Comparison of ENCODE assay signal across 9 cellular contexts in genomic region chr3:99845999-99846398, GRCh38. TPM values are rescaled to one million over a fixed set of nuclear protein-coding genes. Genes with fewer than 3 reads are reported as not detected.
DNase-seq lines count a peak whose midpoint lies in the region; ATAC-seq and TF ChIP-seq lines count a peak whose summit lies in the region.
"Had no signal": no experiment of that assay in that cellular context is flagged by ENCODE, and none has a peak within 500 bp of the region (broad histone marks: within the 10 kb centered on the region; RNA-seq: fewer than 3 reads in every experiment).

No MANE protein-coding gene starts in this region.

- no peak overlapping the region; a peak in 1 of 4 replicates for H4K8ac ChIP-seq in IMR-90 (ENCODE audit: low read depth in 2 of 2, low read length in 2 of 2)
- no peak overlapping the region for H4K8ac ChIP-seq in mesenchymal stem cell (ENCODE audit: low read length)

- WGBS in IMR-90 (ENCODE audit: extremely low coverage in 2 of 2, insufficient read length in 1 of 2), 2 experiments, result no CpG with 5 or more reads among the region's 2 CpGs
- WGBS in mesenchymal stem cell, result 100% methylated on average over 2 of the region's 2 CpGs
- 55 to 63% methylated on average over 2 of the region's 2 CpGs for WGBS in testis, 2 donors

- H3K36me3 ChIP-seq in IMR-90 (ENCODE audit: control insufficient read depth, insufficient read depth, low read length), result peaks cover 17% of the 10 kb centered on the region
- H3K36me3 ChIP-seq in colonic mucosa, result no peaks in the 10 kb centered on the region
- H3K36me3 ChIP-seq in mesenchymal stem cell (ENCODE audit: control insufficient read depth in 1 of 2, insufficient read depth in 2 of 2, low read depth in 1 of 2, low read length in 2 of 2), result peaks cover 12 to 31% of the 10 kb centered on the region in 2 experiments
- no peaks in the 10 kb centered on the region for H3K36me3 ChIP-seq in testis (ENCODE audit: low read depth, missing control alignments)

- no peak overlapping the region for H2BK15ac ChIP-seq in IMR-90 (ENCODE audit: low read depth, low read length)
- H2BK15ac ChIP-seq in mesenchymal stem cell (ENCODE audit: low read depth, poor library complexity, severe bottlenecking), result no peak overlapping the region

- H3K4me3 ChIP-seq in IMR-90 (ENCODE audit: insufficient read depth, low read depth, low read length), result no peak overlapping the region
- no peak overlapping the region for H3K4me3 ChIP-seq in colonic mucosa
- no peak overlapping the region for H3K4me3 ChIP-seq in mesenchymal stem cell (ENCODE audit: insufficient read depth in 1 of 2, low read depth in 1 of 2, low read length in 2 of 2)
- H3K4me3 ChIP-seq in testis, result no peak overlapping the region
- H3K4me3 ChIP-seq: tibial nerve had no signal

- H2BK20ac ChIP-seq in IMR-90 (ENCODE audit: low read depth, low read length), result no peak overlapping the region

- CTCF ChIA-PET in IMR-90 (lab: Yijun Ruan, JAX), result interaction anchor here (0.7 to 1.3 kb wide), 3 partner anchors 199 to 408 kb away, joined by 3 to 7 read pairs (median 4); no protein-coding TSS in a partner anchor

- no peak overlapping the region for H2BK12ac ChIP-seq in mesenchymal stem cell (ENCODE audit: low read length in 2 of 2)

- 0 out of 2 replicates have a peak overlapping the region, but pooled peaks have one; percentile 45 for H3K18ac ChIP-seq in IMR-90 (ENCODE audit: low read depth, low read length)
- H3K18ac ChIP-seq in mesenchymal stem cell (ENCODE audit: low read depth in 1 of 2, low read length in 2 of 2), result peak overlapping the region in 1 of 2 experiments; percentile 34

- H3K9ac ChIP-seq in IMR-90 (ENCODE audit: low read depth, low read length) (no peak overlapping the region), colonic mucosa (ENCODE audit: low read depth in 2 of 2, low read length in 2 of 2) (no peak overlapping the region), mesenchymal stem cell (ENCODE audit: low read length) (peak overlapping the region; percentile 86)

- peak overlapping the region; percentile 49; the same call in 1 of the 2 replicates for H4K5ac ChIP-seq in IMR-90 (ENCODE audit: low read depth, low read length)

- DNase-seq in IMR-90 (no peak), colonic mucosa (no peak), mesenchymal stem cell (no peak), testis (no peak), AML-193 (lab: John Stamatoyannopoulos, UW) (no peak), NCI-H1105 treated with DMSO at 0.1 percent for 48 hours (lab: John Stamatoyannopoulos, UW) (no peak)

- H3K4me2 ChIP-seq in IMR-90 (ENCODE audit: low read depth, low read length), result no peak overlapping the region
- H3K4me2 ChIP-seq in mesenchymal stem cell (ENCODE audit: low read length, poor library complexity, severe bottlenecking), result no peak overlapping the region

- H3K23ac ChIP-seq in IMR-90 (ENCODE audit: low read depth, low read length), result no peak overlapping the region
- H3K23ac ChIP-seq in mesenchymal stem cell (ENCODE audit: low read length in 2 of 2), result no peak overlapping the region

- in situ Hi-C loops in IMR-90 (cut with MboI; ENCODE audit: low sequenced_read_pairs), result loop anchor here (25.0 kb wide), 1 partner anchor 891 kb away; no protein-coding TSS in a partner anchor

- POLR2A ChIA-PET in IMR-90 (lab: Charles Lee; ENCODE audit: unreplicated experiment), result no interaction called here

- H3K27me3 ChIP-seq in IMR-90 (ENCODE audit: control insufficient read depth, insufficient read depth, low read length) (no peaks in the 10 kb centered on the region), colonic mucosa (no peaks in the 10 kb centered on the region), mesenchymal stem cell (ENCODE audit: control insufficient read depth in 1 of 2, insufficient read depth in 1 of 2, low read length in 2 of 2) (no peaks in the 10 kb centered on the region), testis (no peaks in the 10 kb centered on the region)
- H3K27me3 ChIP-seq: tibial nerve had no signal

- H2AK5ac ChIP-seq in IMR-90 (ENCODE audit: low read depth, low read length) (no peak overlapping the region), mesenchymal stem cell (ENCODE audit: low read length, severe bottlenecking) (peak overlapping the region; percentile 39)

- H3K79me1 ChIP-seq in IMR-90 (ENCODE audit: low read depth in 1 of 2, low read length in 2 of 2) (peaks cover 32 to 62% of the 10 kb centered on the region in 2 experiments), mesenchymal stem cell (replicated peaks; ENCODE audit: low read length, poor library complexity, severe bottlenecking) (peaks cover 12% of the 10 kb centered on the region)

- TF ChIP-seq POLR2A in IMR-90 (IDR thresholded peaks at IDR 0.05; ENCODE audit: low read depth, low read length) (no peak), testis (IDR thresholded peaks at IDR 0.05) (no peak)

- H3K56ac ChIP-seq in IMR-90 (ENCODE audit: extremely low read depth, insufficient read depth, low read length), result no peak overlapping the region

- peaks cover 15% of the 10 kb centered on the region for H3K4me1 ChIP-seq in IMR-90 (ENCODE audit: control insufficient read depth, insufficient read depth, low read length)
- H3K4me1 ChIP-seq in colonic mucosa, result no peaks in the 10 kb centered on the region
- peaks cover 5% of the 10 kb centered on the region for H3K4me1 ChIP-seq in mesenchymal stem cell (ENCODE audit: control insufficient read depth, insufficient read depth, low read depth, low read length)
- H3K4me1 ChIP-seq in testis, result peaks cover 3% of the 10 kb centered on the region

- no peak for TF ChIP-seq RAD21 in IMR-90 (IDR thresholded peaks at IDR 0.05; ENCODE audit: low read length)

- H3K4ac ChIP-seq in IMR-90 (ENCODE audit: low read depth, low read length), result no peak overlapping the region
- peak overlapping the region in 1 of 2 experiments; percentile 37 for H3K4ac ChIP-seq in mesenchymal stem cell (ENCODE audit: low read depth in 1 of 2, low read length in 2 of 2)

- no peak overlapping the region for H3K14ac ChIP-seq in IMR-90 (replicated peaks; ENCODE audit: low read depth, low read length)
- no peak overlapping the region for H3K14ac ChIP-seq in mesenchymal stem cell (ENCODE audit: low read length in 2 of 2)

- no peaks in the 10 kb centered on the region for H3K9me3 ChIP-seq in IMR-90 (ENCODE audit: control insufficient read depth, insufficient read depth, low read length)
- no peaks in the 10 kb centered on the region for H3K9me3 ChIP-seq in colonic mucosa
- no peaks in the 10 kb centered on the region for H3K9me3 ChIP-seq in mesenchymal stem cell (ENCODE audit: control insufficient read depth, low read length)
- no peaks in the 10 kb centered on the region for H3K9me3 ChIP-seq in testis

- ATAC-seq in IMR-90 (ENCODE audit: low read depth) (no peak), GM21528 (IDR thresholded peaks at IDR 0.05; ENCODE audit: low FRiP score, unreplicated experiment) (no peak)
- ATAC-seq: activated naive CD4-positive, alpha-beta T cell treated with anti-CD3 and anti-CD28 coated beads, Interleukin-2, amount 50 U/mL, for 72 hours had no signal

- peaks cover 12% of the 10 kb centered on the region for H3K9me1 ChIP-seq in IMR-90 (ENCODE audit: insufficient read depth, low read length)

- H2AK9ac ChIP-seq in IMR-90 (replicated peaks; ENCODE audit: low read depth, low read length, poor library complexity), result no peak overlapping the region

- dilution Hi-C loops in IMR-90 (cut with HindIII; ENCODE audit: low sequenced_read_pairs, unreplicated experiment), result no loop called here

- H4K20me1 ChIP-seq in IMR-90 (ENCODE audit: insufficient read depth, low read length), result peaks cover 18% of the 10 kb centered on the region

- TF ChIP-seq CTCF in IMR-90 (conservative IDR thresholded peaks at IDR 0.05; ENCODE audit: low read depth, low read length) (no peak), colonic mucosa (IDR thresholded peaks at IDR 0.05) (no peak), testis (IDR thresholded peaks at IDR 0.05) (no peak)

- no TSS peak for BruUV-seq in IMR-90 (replicated peaks; lab: Mats Ljungman, UMichigan)

- H4K91ac ChIP-seq in IMR-90 (ENCODE audit: insufficient read depth, low read depth, low read length) (no peak overlapping the region), mesenchymal stem cell (ENCODE audit: low read length) (no peak overlapping the region)

- intact Hi-C loops in IMR-90 (cut with micrococcal nuclease), result no loop called here
- intact Hi-C loops in colonic mucosa (cut with DNase I), result loop anchor here (10.0 kb wide), 1 partner anchor 119 kb away; no protein-coding TSS in a partner anchor
- intact Hi-C loops in testis (cut with DNase I; ENCODE audit: low total_unique reads), result no loop called here

- no peak overlapping the region for H2BK120ac ChIP-seq in IMR-90 (ENCODE audit: low read depth, low read length)
- H2BK120ac ChIP-seq in mesenchymal stem cell (ENCODE audit: low read depth, low read length), result no peak overlapping the region

- no peak overlapping the region for H2AFZ ChIP-seq in IMR-90 (replicated peaks; ENCODE audit: low read length, poor library complexity)
- no peak overlapping the region for H2AFZ ChIP-seq in mesenchymal stem cell (ENCODE audit: low read depth, low read length)

- H2BK5ac ChIP-seq in IMR-90 (ENCODE audit: low read depth, low read length, poor library complexity, severe bottlenecking), result peak overlapping the region; percentile 53
- no peak overlapping the region for H2BK5ac ChIP-seq in mesenchymal stem cell (ENCODE audit: low read depth, low read length, poor library complexity, severe bottlenecking)

- peak overlapping the region; percentile 35; the same call in 1 of the 2 replicates for H3K27ac ChIP-seq in IMR-90 (ENCODE audit: insufficient read depth, low read length)
- H3K27ac ChIP-seq in colonic mucosa, result peak overlapping the region; percentile 48
- H3K27ac ChIP-seq in mesenchymal stem cell (ENCODE audit: low read length, poor library complexity, severe bottlenecking), result no peak overlapping the region
- H3K27ac ChIP-seq in testis, result peak overlapping the region; percentile 20 to 71

TF ChIP-seq in IMR-90, 13 proteins besides CTCF, POLR2A, EP300 and RAD21 (continues in another document):
- TF ChIP-seq FOS (IDR thresholded peaks at IDR 0.05; ENCODE audit: low read depth, low read length) (no peak), NFE2L2 (IDR thresholded peaks at IDR 0.05; ENCODE audit: low read depth, low read length) (no peak)

RNA-seq across cellular contexts. Expression of gene CMSS1, which starts 28.3 kb away (rescaled TPM):
- total RNA-seq in IMR-90 (2012; rRNA removed), result 13.6 and 18.1 TPM in 2 replicates
- polyA plus RNA-seq in IMR-90 (2012; rRNA removed), result 10.0 and 12.5 TPM in 2 replicates
- polyA plus RNA-seq in IMR-90 (2012; cell fraction: cytosol; rRNA removed), result 2.1 and 2.2 TPM in 2 replicates
- polyA plus RNA-seq in IMR-90 (2012; cell fraction: nucleus; rRNA removed; ENCODE audit: low replicate concordance), result 0.51 and 4.4 TPM in 2 replicates
- total RNA-seq in colonic mucosa, result 10 to 100 TPM; 10.7 to 24.7 TPM
- polyA plus RNA-seq in mesenchymal stem cell (2013, experiment 1 of 2), result 11.1 TPM
- polyA plus RNA-seq in mesenchymal stem cell (2013, experiment 2 of 2), result 12.6 TPM
- total RNA-seq in testis, result 10 to 100 TPM; 24.6 to 24.9 TPM
- polyA plus RNA-seq in testis (ENCODE audit: insufficient read depth, low read depth, low replicate concordance), result 47.9 TPM
